Comparison of ENCODE assay signal across 9 cellular contexts in genomic region chr7:148262721-148263229, GRCh38.
A peak's percentile ranks its signal among the peaks of the same experiment; 100 is the strongest.
DNase-seq lines count a peak whose midpoint lies in the region; ATAC-seq, FAIRE-seq and TF ChIP-seq lines count a peak whose summit lies in the region.
"Had no signal": no experiment of that assay in that cellular context is flagged by ENCODE, and none has a peak within 500 bp of the region (broad histone marks: within the 10 kb centered on the region; RNA-seq: fewer than 3 reads in every experiment).

No MANE protein-coding gene starts in this region.

- DNase-seq in D721Med (ENCODE audit: insufficient read length, low spot score) (peak; percentile 32), IMR-90 (peak; percentile 4), SJCRH30 (peak; percentile 46 to 71), Right ventricle myocardium inferior (ENCODE audit: missing footprints) (peak; percentile 75), pons (ENCODE audit: low spot score) (peak; percentile 53), upper lobe of left lung (peak in 1 of 2 donors; percentile 43)
- peak; percentile 71 for DNase-seq in activated naive CD4-positive, alpha-beta T cell treated with anti-CD3 and anti-CD28 coated beads, Interleukin-2, amount 10 ng/mL, durations not matched to agents 7 days and 5 days

- H3K27me3 ChIP-seq in IMR-90 (ENCODE audit: control insufficient read depth, insufficient read depth, low read length) (no peaks in the 10 kb centered on the region), SJCRH30 (peaks cover 19% of the 10 kb centered on the region), upper lobe of left lung (no peaks in the 10 kb centered on the region)

- H2AK5ac ChIP-seq in IMR-90 (ENCODE audit: low read depth, low read length) = no peak overlapping the region

- TF ChIP-seq POLR2A in IMR-90 (IDR thresholded peaks at IDR 0.05; ENCODE audit: low read depth, low read length) (no peak), upper lobe of left lung (IDR thresholded peaks at IDR 0.05) (no peak)

- H3K14ac ChIP-seq in IMR-90 (replicated peaks; ENCODE audit: low read depth, low read length) = no peak overlapping the region

- H3K79me1 ChIP-seq in IMR-90 (ENCODE audit: low read depth in 1 of 2, low read length in 2 of 2) = no peaks in the 10 kb centered on the region

- 0% methylated on average over 1 of the region's 18 CpGs; no CpG with 5 or more reads in 1 of the 2 experiments for WGBS in IMR-90 (ENCODE audit: extremely low coverage in 2 of 2, insufficient read length in 1 of 2), 2 experiments
- 9 to 10% methylated on average over 14 to 18 of the region's 18 CpGs for whole genome bisulfite sequencing in upper lobe of left lung, 2 donors

- CTCF ChIA-PET in IMR-90 (lab: Yijun Ruan, JAX) = interaction anchor here (0.6 to 0.8 kb wide), 2 partner anchors 20 to 1545 kb away, joined by 3 read pairs; no protein-coding TSS in a partner anchor
- CTCF ChIA-PET in activated naive CD4-positive, alpha-beta T cell treated with anti-CD3 and anti-CD28 coated beads, Interleukin-2, amount 10 ng/mL, durations not matched to agents 7 days and 5 days (lab: Charles Lee) = interaction anchor here (0.6 to 2.4 kb wide), 13 partner anchors 11 to 715 kb away, joined by 3 to 10 read pairs (median 3); no protein-coding TSS in a partner anchor

- H3K4me3 Mint-ChIP-seq in activated naive CD4-positive, alpha-beta T cell treated with anti-CD3 and anti-CD28 coated beads, Interleukin-2, amount 10 ng/mL, durations not matched to agents 7 days and 5 days = no peak overlapping the region

- in situ Hi-C loops in IMR-90 (cut with MboI; ENCODE audit: low sequenced_read_pairs) = loop anchor here (25.0 kb wide), 2 partner anchors 700 to 825 kb away; no protein-coding TSS in a partner anchor

- no peak for TF ChIP-seq EP300 in upper lobe of left lung (IDR thresholded peaks at IDR 0.05)

- no peak overlapping the region for H2AFZ ChIP-seq in IMR-90 (replicated peaks; ENCODE audit: low read length, poor library complexity)

- no peak overlapping the region for H3K4me3 ChIP-seq in IMR-90 (ENCODE audit: insufficient read depth, low read depth, low read length)
- H3K4me3 ChIP-seq in SJCRH30 = no peak overlapping the region
- no peak overlapping the region for H3K4me3 ChIP-seq in upper lobe of left lung

- H3K56ac ChIP-seq in IMR-90 (ENCODE audit: extremely low read depth, insufficient read depth, low read length) = no peak overlapping the region

- no peak overlapping the region for H3K9ac ChIP-seq in IMR-90 (ENCODE audit: low read depth, low read length)

- no peaks in the 10 kb centered on the region for H3K9me3 Mint-ChIP-seq in activated naive CD4-positive, alpha-beta T cell treated with anti-CD3 and anti-CD28 coated beads, Interleukin-2, amount 10 ng/mL, durations not matched to agents 7 days and 5 days

- intact Hi-C loops in IMR-90 (cut with micrococcal nuclease) (loop anchor here (5.0 to 10.0 kb wide), 2 partner anchors 702 to 1015 kb away; no protein-coding TSS in a partner anchor), Right ventricle myocardium inferior (cut with DNase I) (loop anchor here (5.0 to 10.0 kb wide), 2 partner anchors 702 to 1015 kb away; no protein-coding TSS in a partner anchor)

- H3K23ac ChIP-seq in IMR-90 (ENCODE audit: low read depth, low read length) = no peak overlapping the region

- no peak overlapping the region for H2BK5ac ChIP-seq in IMR-90 (ENCODE audit: low read depth, low read length, poor library complexity, severe bottlenecking)

- H3K18ac ChIP-seq in IMR-90 (ENCODE audit: low read depth, low read length) = no peak overlapping the region

- TF ChIP-seq RAD21 in IMR-90 (IDR thresholded peaks at IDR 0.05; ENCODE audit: low read length) = peak; percentile 71

- no peak overlapping the region for H3K27ac Mint-ChIP-seq in activated naive CD4-positive, alpha-beta T cell treated with anti-CD3 and anti-CD28 coated beads, Interleukin-2, amount 10 ng/mL, durations not matched to agents 7 days and 5 days

- POLR2A ChIA-PET in IMR-90 (lab: Charles Lee; ENCODE audit: unreplicated experiment) = no interaction called here

- H4K91ac ChIP-seq in IMR-90 (ENCODE audit: insufficient read depth, low read depth, low read length) = no peak overlapping the region

- H2AK9ac ChIP-seq in IMR-90 (replicated peaks; ENCODE audit: low read depth, low read length, poor library complexity) = no peak overlapping the region

- no peak overlapping the region for H4K5ac ChIP-seq in IMR-90 (ENCODE audit: low read depth, low read length)

- ATAC-seq in GM21390 (IDR thresholded peaks at IDR 0.05; ENCODE audit: unreplicated experiment) = peak; percentile 89
- ATAC-seq in IMR-90 (ENCODE audit: low read depth) = peak; percentile 78
- peak; percentile 80 for ATAC-seq in Right ventricle myocardium inferior
- peak in 1 of 2 donors; percentile 90 for ATAC-seq in upper lobe of left lung (ENCODE audit: low FRiP score in 2 of 2)

- H3K27me3 Mint-ChIP-seq in activated naive CD4-positive, alpha-beta T cell treated with anti-CD3 and anti-CD28 coated beads, Interleukin-2, amount 10 ng/mL, durations not matched to agents 7 days and 5 days = peaks cover 12% of the 10 kb centered on the region

- no peak overlapping the region for H2BK15ac ChIP-seq in IMR-90 (ENCODE audit: low read depth, low read length)

- no peaks in the 10 kb centered on the region for H3K9me1 ChIP-seq in IMR-90 (ENCODE audit: insufficient read depth, low read length)

- TF ChIP-seq CTCF in D721Med (IDR thresholded peaks at IDR 0.05; ENCODE audit: insufficient read depth, missing control alignments) (peak; percentile 87), IMR-90 (conservative IDR thresholded peaks at IDR 0.05; ENCODE audit: low read depth, low read length) (peak; percentile 58), upper lobe of left lung (IDR thresholded peaks at IDR 0.05) (peak; percentile 75 to 87 (median 80))

- no peak overlapping the region for H3K27ac ChIP-seq in IMR-90 (ENCODE audit: insufficient read depth, low read length)
- H3K27ac ChIP-seq in SJCRH30 = no peak overlapping the region
- no peak overlapping the region for H3K27ac ChIP-seq in upper lobe of left lung

- BruUV-seq in IMR-90 (replicated peaks; lab: Mats Ljungman, UMichigan) = no TSS peak

- no peaks in the 10 kb centered on the region for H4K20me1 ChIP-seq in IMR-90 (ENCODE audit: insufficient read depth, low read length)

- H3K9me3 ChIP-seq in IMR-90 (ENCODE audit: control insufficient read depth, insufficient read depth, low read length) (peaks cover 9% of the 10 kb centered on the region), SJCRH30 (replicated peaks) (no peaks in the 10 kb centered on the region), upper lobe of left lung (no peaks in the 10 kb centered on the region)

- H2BK120ac ChIP-seq in IMR-90 (ENCODE audit: low read depth, low read length) = no peak overlapping the region

- H3K4me1 Mint-ChIP-seq in activated naive CD4-positive, alpha-beta T cell treated with anti-CD3 and anti-CD28 coated beads, Interleukin-2, amount 10 ng/mL, durations not matched to agents 7 days and 5 days = peaks cover 5% of the 10 kb centered on the region

- dilution Hi-C loops in IMR-90 (cut with HindIII; ENCODE audit: low sequenced_read_pairs, unreplicated experiment) = no loop called here

- H2BK20ac ChIP-seq in IMR-90 (ENCODE audit: low read depth, low read length) = no peak overlapping the region

- H4K8ac ChIP-seq in IMR-90 (ENCODE audit: low read depth in 2 of 2, low read length in 2 of 2) = no peak overlapping the region

- H3K4me1 ChIP-seq in IMR-90 (ENCODE audit: control insufficient read depth, insufficient read depth, low read length) (no peaks in the 10 kb centered on the region), SJCRH30 (no peaks in the 10 kb centered on the region), upper lobe of left lung (peaks cover 0 to 7% (median 3%) of the 10 kb centered on the region in 4 donors)

- H3K36me3 ChIP-seq in IMR-90 (ENCODE audit: control insufficient read depth, insufficient read depth, low read length) = no peaks in the 10 kb centered on the region
- H3K36me3 ChIP-seq in SJCRH30 = no peaks in the 10 kb centered on the region
- no peaks in the 10 kb centered on the region for H3K36me3 ChIP-seq in upper lobe of left lung

- FAIRE-seq in D721Med (lab: Jason Lieb, UNC) = peak; percentile 64
- FAIRE-seq: endometrium had no signal

- H3K4ac ChIP-seq in IMR-90 (ENCODE audit: low read depth, low read length) = no peak overlapping the region

- H3K36me3 Mint-ChIP-seq in activated naive CD4-positive, alpha-beta T cell treated with anti-CD3 and anti-CD28 coated beads, Interleukin-2, amount 10 ng/mL, durations not matched to agents 7 days and 5 days = no peaks in the 10 kb centered on the region

- no peak overlapping the region for H3K4me2 ChIP-seq in IMR-90 (ENCODE audit: low read depth, low read length)

TF ChIP-seq in IMR-90, 13 proteins besides CTCF, POLR2A, EP300 and RAD21:
- TF ChIP-seq SMC3 (IDR thresholded peaks at IDR 0.05; ENCODE audit: low read depth, low read length) (peak; percentile 45), FOS (IDR thresholded peaks at IDR 0.05; ENCODE audit: low read depth, low read length) (no peak)
